Comparison of ENCODE assay signal across 22 cellular contexts in genomic region chr7:30003098-30003497, GRCh38.
"Had no signal": no experiment of that assay in that cellular context is flagged by ENCODE, and none has a peak within 500 bp of the region (broad histone marks: within the 10 kb centered on the region; RNA-seq: fewer than 3 reads in every experiment).

No MANE protein-coding gene starts in this region.

- H3K9me3 ChIP-seq: gastrocnemius medialis, lower lobe of right lung, right lobe of liver, suprapubic skin, transverse colon, vagina had no signal

- H3K27ac ChIP-seq: dorsolateral prefrontal cortex, epithelial cell of prostate, gastrocnemius medialis, lower lobe of right lung, parathyroid adenoma, right lobe of liver, suprapubic skin, transverse colon, vagina had no signal

- H3K9ac ChIP-seq: parathyroid adenoma had no signal

- H3K36me3 ChIP-seq: gastrocnemius medialis, lower lobe of right lung, right lobe of liver, suprapubic skin, transverse colon, vagina had no signal

- H3K79me2 ChIP-seq: parathyroid adenoma had no signal

- ATAC-seq: esophagus mucosa; gastrocnemius medialis; left cardiac atrium; left ventricle myocardium superior; lower lobe of right lung; natural killer cell; right lobe of liver; stimulated activated naive CD8-positive, alpha-beta T cell treated with anti-CD3 and anti-CD28 coated beads, Interleukin-15, amount 100 ng/mL, for 72 hours had no signal

- DNase-seq: dorsolateral prefrontal cortex; effector CD4-positive, alpha-beta T cell; foreskin fibroblast; gastrocnemius medialis; head of caudate nucleus; left cardiac atrium; left ventricle myocardium superior; lower lobe of right lung; natural killer cell; right lobe of liver; small intestine; stimulated activated CD4-positive, alpha-beta T cell treated with anti-CD3 and anti-CD28 coated beads, Interleukin-15, amount 100 ng/mL, for 24 hours; stimulated activated CD4-positive, alpha-beta T cell treated with anti-CD3 and anti-CD28 coated beads, Interleukin-4, amount 100 ng/mL, for 1 hour; stimulated activated CD8-positive, alpha-beta memory T cell treated with anti-CD3 and anti-CD28 coated beads, Interleukin-4, amount 100 ng/mL, for 48 hours; stimulated activated naive CD4-positive, alpha-beta T cell; stimulated activated naive CD8-positive, alpha-beta T cell treated with anti-CD3 and anti-CD28 coated beads, Interleukin-15, amount 100 ng/mL, for 72 hours; transverse colon had no signal

- H3K4me3 ChIP-seq: dorsolateral prefrontal cortex, gastrocnemius medialis, lower lobe of right lung, right lobe of liver, suprapubic skin, transverse colon, vagina had no signal

- H3K4me1 ChIP-seq: gastrocnemius medialis, lower lobe of right lung, parathyroid adenoma, right lobe of liver, suprapubic skin, transverse colon, vagina had no signal

- H2AFZ ChIP-seq: parathyroid adenoma had no signal

- H3K27me3 ChIP-seq: dorsolateral prefrontal cortex, gastrocnemius medialis, right lobe of liver, suprapubic skin, transverse colon, vagina had no signal
